Comparison of ENCODE assay signal across 8 cellular contexts in genomic region chr12:14554281-14555008, GRCh38. TPM values are rescaled to one million over a fixed set of nuclear protein-coding genes. Genes with fewer than 3 reads are reported as not detected.
A peak's percentile ranks its signal among the peaks of the same experiment; 100 is the strongest.
DNase-seq lines count a peak whose midpoint lies in the region; ATAC-seq and TF ChIP-seq lines count a peak whose summit lies in the region.

No MANE protein-coding gene starts in this region.

- H3K27me3 ChIP-seq in testis, result no peaks in the 10 kb centered on the region

- WGBS in testis, 2 donors, result 45 to 50% methylated on average over 9 of the region's 9 CpGs

- DNase-seq in LHCN-M2 (ENCODE audit: low read depth) (peak; percentile 12), iPS-NIHi7 (ENCODE audit: extremely low spot score) (peak; percentile 33), testis (peak; percentile 84)

- ATAC-seq in HG02623 (IDR thresholded peaks at IDR 0.05; ENCODE audit: unreplicated experiment), result no peak
- ATAC-seq in HG03159 (IDR thresholded peaks at IDR 0.05; ENCODE audit: unreplicated experiment), result no peak
- ATAC-seq in HG02938 (IDR thresholded peaks at IDR 0.05; ENCODE audit: unreplicated experiment), result no peak
- no peak for ATAC-seq in HG02610 (IDR thresholded peaks at IDR 0.05; ENCODE audit: unreplicated experiment)

- H3K4me3 ChIP-seq in testis, result no peak overlapping the region

- peaks cover 5% of the 10 kb centered on the region for H3K4me1 ChIP-seq in testis

- no peaks in the 10 kb centered on the region for H3K9me3 ChIP-seq in testis

- H3K27ac ChIP-seq in VCaP, result no peak overlapping the region
- no peak overlapping the region for H3K27ac ChIP-seq in testis

- TF ChIP-seq POLR2A in testis (IDR thresholded peaks at IDR 0.05), result no peak

- TF ChIP-seq CTCF in VCaP (conservative IDR thresholded peaks at IDR 0.05) (0 out of 2 replicates have a peak, but pooled peaks have one; percentile 9), testis (IDR thresholded peaks at IDR 0.05) (no peak)

- no peaks in the 10 kb centered on the region for H3K36me3 ChIP-seq in testis (ENCODE audit: low read depth, missing control alignments)

- intact Hi-C loops in testis (cut with DNase I; ENCODE audit: low total_unique reads), result no loop called here

RNA-seq across cellular contexts. Expression of gene PLBD1, which starts 13.2 kb away (rescaled TPM):
- total RNA-seq in LHCN-M2 (2014; rRNA removed) (0.06 and 0.29 TPM in 2 replicates), testis (10 to 100 TPM in 1 of 2 donors, 1 to 10 TPM in 1; 9.3 to 10.7 TPM)
- polyA plus RNA-seq in LHCN-M2 (2012), result 0.38 TPM
- 18.5 TPM for polyA plus RNA-seq in testis (ENCODE audit: insufficient read depth, low read depth, low replicate concordance)

Comparison
In these comparisons a context has a peak if more than half of its experiments do, and no peak if none do; other contexts are left out.
1. DNase-seq: peak in every context shown above with its lines; median percentile 84 in testis; 33 in iPS-NIHi7; 12 in LHCN-M2.